ENCODE assay signal across 20 cellular contexts in genomic region chr11:69154938-69155301, GRCh38. TPM values are rescaled to one million over a fixed set of nuclear protein-coding genes. Genes with fewer than 3 reads are reported as not detected.
A peak's percentile ranks its signal among the peaks of the same experiment; 100 is the strongest.
DNase-seq lines count a peak whose midpoint lies in the region; ATAC-seq and TF ChIP-seq lines count a peak whose summit lies in the region.
"Had no signal": no experiment of that assay in that cellular context is flagged by ENCODE, and none has a peak within 500 bp of the region (broad histone marks: within the 10 kb centered on the region; RNA-seq: fewer than 3 reads in every experiment).

No MANE protein-coding gene starts in this region.

- H3K56ac ChIP-seq in H9 (ENCODE audit: insufficient read length, low read depth, low read length): no peak overlapping the region
- H3K56ac ChIP-seq in IMR-90 (ENCODE audit: extremely low read depth, insufficient read depth, low read length): no peak overlapping the region

- H3K27me3 ChIP-seq in H9 (ENCODE audit: insufficient read depth, low read length) (no peaks in the 10 kb centered on the region), IMR-90 (ENCODE audit: control insufficient read depth, insufficient read depth, low read length) (no peaks in the 10 kb centered on the region), gastrocnemius medialis (peaks cover 0 to 11% (median 0%) of the 10 kb centered on the region in 3 donors)
- H3K27me3 ChIP-seq: BE2C had no signal

- H4K20me1 ChIP-seq in H9 (ENCODE audit: control insufficient read depth, insufficient read depth, insufficient read length): no peaks in the 10 kb centered on the region
- H4K20me1 ChIP-seq in IMR-90 (ENCODE audit: insufficient read depth, low read length): no peaks in the 10 kb centered on the region

- H4K8ac ChIP-seq in H9 (replicated peaks; ENCODE audit: insufficient read length, low read depth, low read length) (no peak overlapping the region), IMR-90 (ENCODE audit: low read depth in 2 of 2, low read length in 2 of 2) (no peak overlapping the region)

- H3K18ac ChIP-seq in H9 (ENCODE audit: insufficient read length, low read depth, low read length): no peak overlapping the region
- H3K18ac ChIP-seq in IMR-90 (ENCODE audit: low read depth, low read length): no peak overlapping the region

- CTCF ChIA-PET in IMR-90 (lab: Yijun Ruan, JAX): no interaction called here

- peaks cover 11% of the 10 kb centered on the region for H3K27me3 Mint-ChIP-seq in H9 (ENCODE audit: low read depth)
- H3K27me3 Mint-ChIP-seq in stimulated activated naive B cell treated with anti-CD40 and anti-IgM and Interleukin-4, amounts not matched to agents 10 μg/mL and 1 μg/mL and 100 μg/mL, for 72 hours: peaks cover 6 to 12% of the 10 kb centered on the region in 2 donors
- H3K27me3 Mint-ChIP-seq: CD4-positive, CD25-positive, alpha-beta regulatory T cell had no signal

- TF ChIP-seq POLR2A in IMR-90 (IDR thresholded peaks at IDR 0.05; ENCODE audit: low read depth, low read length) (no peak), gastrocnemius medialis (IDR thresholded peaks at IDR 0.05) (no peak)

- dilution Hi-C loops in IMR-90 (cut with HindIII; ENCODE audit: low sequenced_read_pairs, unreplicated experiment): no loop called here

- H3K27ac ChIP-seq in H9 (ENCODE audit: insufficient read length, low read depth, low read length): no peak overlapping the region
- no peak overlapping the region for H3K27ac ChIP-seq in IMR-90 (ENCODE audit: insufficient read depth, low read length)
- H3K27ac ChIP-seq in gastrocnemius medialis: no peak overlapping the region

- H3K4me3 ChIP-seq in IMR-90 (ENCODE audit: insufficient read depth, low read depth, low read length) (no peak overlapping the region), gastrocnemius medialis (no peak overlapping the region)
- H3K4me3 ChIP-seq: GM12878 had no signal

- no peak overlapping the region for H3T11ph ChIP-seq in H9 (ENCODE audit: low read length)

- no peak overlapping the region for H2AK5ac ChIP-seq in H9 (ENCODE audit: insufficient read length, low read length)
- no peak overlapping the region for H2AK5ac ChIP-seq in IMR-90 (ENCODE audit: low read depth, low read length)

- peaks cover 3% of the 10 kb centered on the region for H3K9me1 ChIP-seq in IMR-90 (ENCODE audit: insufficient read depth, low read length)

- H3K79me1 ChIP-seq in H9 (ENCODE audit: insufficient read depth, low read depth, low read length, poor library complexity, severe bottlenecking) (no peaks in the 10 kb centered on the region), IMR-90 (ENCODE audit: low read depth in 1 of 2, low read length in 2 of 2) (no peaks in the 10 kb centered on the region)

- H2AFZ ChIP-seq in H9 (ENCODE audit: low read length) (no peak overlapping the region), IMR-90 (replicated peaks; ENCODE audit: low read length, poor library complexity) (no peak overlapping the region)

- no peak for TF ChIP-seq RAD21 in IMR-90 (IDR thresholded peaks at IDR 0.05; ENCODE audit: low read length)

- H3K36me3 ChIP-seq in IMR-90 (ENCODE audit: control insufficient read depth, insufficient read depth, low read length) (no peaks in the 10 kb centered on the region), gastrocnemius medialis (no peaks in the 10 kb centered on the region)
- H3K36me3 ChIP-seq: BE2C had no signal

- no peak overlapping the region for H2BK5ac ChIP-seq in H9 (ENCODE audit: insufficient read length, low read length)
- no peak overlapping the region for H2BK5ac ChIP-seq in IMR-90 (ENCODE audit: low read depth, low read length, poor library complexity, severe bottlenecking)

- no TSS peak for BruUV-seq in IMR-90 (replicated peaks; lab: Mats Ljungman, UMichigan)

- H3K4me1 ChIP-seq in H9 (ENCODE audit: insufficient read depth, low read length): no peaks in the 10 kb centered on the region; the same call in 1 of the 2 replicates
- peaks cover 20% of the 10 kb centered on the region for H3K4me1 ChIP-seq in IMR-90 (ENCODE audit: control insufficient read depth, insufficient read depth, low read length)
- H3K4me1 ChIP-seq in gastrocnemius medialis: peaks cover 0 to 5% of the 10 kb centered on the region in 2 donors

- in situ Hi-C loops in IMR-90 (cut with MboI; ENCODE audit: low sequenced_read_pairs): no loop called here
- in situ Hi-C loops in gastrocnemius medialis (cut with MboI; ENCODE audit: low sequenced_read_pairs in 4 of 4): no loop called here

- H3K14ac ChIP-seq in H9 (ENCODE audit: insufficient read depth, low read length): peak overlapping the region; percentile 67
- no peak overlapping the region for H3K14ac ChIP-seq in IMR-90 (replicated peaks; ENCODE audit: low read depth, low read length)

- peaks cover 26 to 33% of the 10 kb centered on the region in 2 experiments for H3K4me1 Mint-ChIP-seq in H9
- peaks cover 16 to 31% of the 10 kb centered on the region in 2 donors for H3K4me1 Mint-ChIP-seq in stimulated activated naive B cell treated with anti-CD40 and anti-IgM and Interleukin-4, amounts not matched to agents 10 μg/mL and 1 μg/mL and 100 μg/mL, for 72 hours
- H3K4me1 Mint-ChIP-seq: CD8-positive, alpha-beta memory T cell had no signal

- no peaks in the 10 kb centered on the region for H3K23me2 ChIP-seq in H9 (ENCODE audit: insufficient read length, low read depth, low read length, poor library complexity, severe bottlenecking)

- H2BK120ac ChIP-seq in H9 (ENCODE audit: low read depth, low read length, poor library complexity, severe bottlenecking) (no peak overlapping the region), IMR-90 (ENCODE audit: low read depth, low read length) (no peak overlapping the region)

- no peak overlapping the region for H3K9ac ChIP-seq in H9 (ENCODE audit: extremely low read depth, insufficient read length, low read length)
- no peak overlapping the region for H3K9ac ChIP-seq in IMR-90 (ENCODE audit: low read depth, low read length)

- no peak overlapping the region for H3K4me2 ChIP-seq in H9 (ENCODE audit: insufficient read depth, insufficient read length, low read length)
- no peak overlapping the region for H3K4me2 ChIP-seq in IMR-90 (ENCODE audit: low read depth, low read length)

- intact Hi-C loops in IMR-90 (cut with micrococcal nuclease): no loop called here
- intact Hi-C loops in gastrocnemius medialis (cut with DNase I; ENCODE audit: low total_unique reads): no loop called here

- TF ChIP-seq CTCF in H9 (conservative IDR thresholded peaks at IDR 0.05): no peak
- TF ChIP-seq CTCF in IMR-90 (conservative IDR thresholded peaks at IDR 0.05; ENCODE audit: low read depth, low read length): no peak
- no peak for TF ChIP-seq CTCF in gastrocnemius medialis (IDR thresholded peaks at IDR 0.05 in 4 of 5, conservative IDR thresholded peaks at IDR 0.05 in 1 of 5)

- H2BK15ac ChIP-seq in H9 (ENCODE audit: low read depth, low read length) (no peak overlapping the region), IMR-90 (ENCODE audit: low read depth, low read length) (no peak overlapping the region)

- H2BK20ac ChIP-seq in H9 (ENCODE audit: low read depth, low read length, poor library complexity, severe bottlenecking): no peak overlapping the region
- no peak overlapping the region for H2BK20ac ChIP-seq in IMR-90 (ENCODE audit: low read depth, low read length)

- no peak overlapping the region for H2BK12ac ChIP-seq in H9 (ENCODE audit: insufficient read length, low read depth, low read length)

- H3K4me3 Mint-ChIP-seq in H9: no peak overlapping the region
- no peak overlapping the region for H3K4me3 Mint-ChIP-seq in stimulated activated naive B cell treated with anti-CD40 and anti-IgM and Interleukin-4, amounts not matched to agents 10 μg/mL and 1 μg/mL and 100 μg/mL, for 72 hours
- H3K4me3 Mint-ChIP-seq: CD4-positive, CD25-positive, alpha-beta regulatory T cell; CD8-positive, alpha-beta memory T cell had no signal

- H3K9me3 Mint-ChIP-seq in H9: peaks cover 7% of the 10 kb centered on the region in 2 experiments
- peaks cover 0 to 3% of the 10 kb centered on the region in 2 donors for H3K9me3 Mint-ChIP-seq in stimulated activated naive B cell treated with anti-CD40 and anti-IgM and Interleukin-4, amounts not matched to agents 10 μg/mL and 1 μg/mL and 100 μg/mL, for 72 hours

- peak overlapping the region in 1 of 3 experiments; percentile 40; a peak in 1 of 7 replicates for H3K27ac Mint-ChIP-seq in H9
- peak overlapping the region; percentile 47 for H3K27ac Mint-ChIP-seq in stimulated activated naive B cell treated with anti-CD40 and anti-IgM and Interleukin-4, amounts not matched to agents 10 μg/mL and 1 μg/mL and 100 μg/mL, for 72 hours

- ATAC-seq in IMR-90 (ENCODE audit: low read depth) (no peak), gastrocnemius medialis (no peak)
- no peak for ATAC-seq in stimulated activated naive B cell treated with anti-CD40 and anti-IgM and Interleukin-4, amounts not matched to agents 10 μg/mL and 1 μg/mL and 100 μg/mL, for 72 hours (replicated peaks)

- no peaks in the 10 kb centered on the region for H3K9me3 ChIP-seq in H9 (ENCODE audit: control insufficient read depth, low read depth, low read length)
- no peaks in the 10 kb centered on the region for H3K9me3 ChIP-seq in IMR-90 (ENCODE audit: control insufficient read depth, insufficient read depth, low read length)
- peaks cover 0 to 3% (median 0%) of the 10 kb centered on the region in 3 donors for H3K9me3 ChIP-seq in gastrocnemius medialis
- H3K9me3 ChIP-seq: BE2C had no signal

- H3K23ac ChIP-seq in H9 (ENCODE audit: insufficient read length, low read depth, low read length) (no peak overlapping the region), IMR-90 (ENCODE audit: low read depth, low read length) (no peak overlapping the region)

- H4K5ac ChIP-seq in H9 (ENCODE audit: insufficient read length, low read depth, low read length) (no peak overlapping the region), IMR-90 (ENCODE audit: low read depth, low read length) (no peak overlapping the region)

- H4K91ac ChIP-seq in H9 (ENCODE audit: insufficient read length, low read depth, low read length) (no peak overlapping the region), IMR-90 (ENCODE audit: insufficient read depth, low read depth, low read length) (no peak overlapping the region)

- WGBS in H9 (ENCODE audit: extremely low coverage, insufficient read length, low lambda C conversion rate): no CpG with 5 or more reads among the region's 10 CpGs
- WGBS in IMR-90 (ENCODE audit: extremely low coverage in 2 of 2, insufficient read length in 1 of 2), 2 experiments: 94% methylated on average over 2 of the region's 10 CpGs; no CpG with 5 or more reads in 1 of the 2 experiments

- no peaks in the 10 kb centered on the region for H3K79me2 ChIP-seq in H9 (ENCODE audit: insufficient read depth, low read length)

- POLR2A ChIA-PET in IMR-90 (lab: Charles Lee; ENCODE audit: unreplicated experiment): no interaction called here

- H2AK9ac ChIP-seq in IMR-90 (replicated peaks; ENCODE audit: low read depth, low read length, poor library complexity): peak overlapping the region; percentile 43

- DNase-seq in H9: no peak
- DNase-seq in IMR-90: no peak
- DNase-seq in mesenteric fat pad (ENCODE audit: low spot score): peak; percentile 64
- DNase-seq in stimulated activated naive B cell treated with anti-CD40 and anti-IgM and Interleukin-4, amounts not matched to agents 10 μg/mL and 1 μg/mL and 100 μg/mL, for 72 hours: no peak
- no peak for DNase-seq in gastrocnemius medialis
- no peak for DNase-seq in NCI-H2196 treated with DMSO at 0.1 percent for 48 hours (lab: John Stamatoyannopoulos, UW; ENCODE audit: unreplicated experiment)
- DNase-seq in cerebellar nuclear complex (lab: John Stamatoyannopoulos, UW): no peak
- DNase-seq: ACHN; BE2C; CD4-positive, CD25-positive, alpha-beta regulatory T cell; CD8-positive, alpha-beta memory T cell; COR-L47; DMS 273 treated with DMSO at 0.1 percent for 48 hours; DMS53; DND-41; EL; HCEC 1CT had no signal

- H3K4ac ChIP-seq in H9 (ENCODE audit: low read depth, low read length): no peak overlapping the region
- no peak overlapping the region for H3K4ac ChIP-seq in IMR-90 (ENCODE audit: low read depth, low read length)

- H3K36me3 Mint-ChIP-seq in H9 (ENCODE audit: insufficient read depth in 1 of 3, low read depth in 3 of 3): peaks cover 0 to 11% (median 4%) of the 10 kb centered on the region in 3 experiments; a peak in 3 of 7 replicates
- H3K36me3 Mint-ChIP-seq in stimulated activated naive B cell treated with anti-CD40 and anti-IgM and Interleukin-4, amounts not matched to agents 10 μg/mL and 1 μg/mL and 100 μg/mL, for 72 hours: peaks cover 2 to 10% of the 10 kb centered on the region in 2 donors
- H3K36me3 Mint-ChIP-seq: CD8-positive, alpha-beta memory T cell had no signal

RNA-seq across cellular contexts. Expression of gene SMIM38, which starts 0.8 kb away (rescaled TPM):
- total RNA-seq in H9 (2021) (0.09 and 0.13 TPM in 2 replicates), IMR-90 (2012; rRNA removed) (under 0.01 and 0.28 TPM in 2 replicates), mesenteric fat pad (0.29 TPM), gastrocnemius medialis (under 1 TPM in 3 of 4 donors, not detected in 1; 0.12 to 0.66 (median 0.40) TPM)
- 0.05 and 0.07 TPM in 2 replicates for polyA plus RNA-seq in IMR-90 (2012; rRNA removed)
- 0.02 and 0.03 TPM in 2 replicates for polyA plus RNA-seq in IMR-90 (2012; cell fraction: cytosol; rRNA removed)
- 0.56 and 0.64 TPM in 2 replicates for polyA plus RNA-seq in IMR-90 (2012; cell fraction: nucleus; rRNA removed; ENCODE audit: low replicate concordance)
- total RNA-seq: G401, H4 had no signal
- polyA plus RNA-seq: CD8-positive, alpha-beta memory T cell had no signal
